8 cellular contexts compared by ENCODE assay signal in genomic region chr1:21270086-21270689, GRCh38. TPM values are rescaled to one million over a fixed set of nuclear protein-coding genes. Genes with fewer than 3 reads are reported as not detected.
A peak's percentile ranks its signal among the peaks of the same experiment; 100 is the strongest.
DNase-seq lines count a peak whose midpoint lies in the region; ATAC-seq, FAIRE-seq and TF ChIP-seq lines count a peak whose summit lies in the region.

No MANE protein-coding gene starts in this region.

- ATAC-seq in pancreas, result peak; percentile 55 to 75 (median 61)

- WGBS in pancreas, 2 donors, result 49 to 58% methylated on average over 9 of the region's 9 CpGs

- no peaks in the 10 kb centered on the region for H3K27me3 ChIP-seq in OCI-LY1 (ENCODE audit: insufficient read depth, low read length)
- H3K27me3 ChIP-seq in pancreas, result no peaks in the 10 kb centered on the region
- no peaks in the 10 kb centered on the region for H3K27me3 ChIP-seq in uterus

- no peak overlapping the region for H3K27ac ChIP-seq in OCI-LY1 (ENCODE audit: low read depth, low read length, poor library complexity, severe bottlenecking)
- peak overlapping the region in 2 of 4 donors; percentile 48 to 66 for H3K27ac ChIP-seq in pancreas
- H3K27ac ChIP-seq in uterus, result no peak overlapping the region

- no peaks in the 10 kb centered on the region for H3K9me2 ChIP-seq in OCI-LY1 (ENCODE audit: low read depth, low read length)

- no peak overlapping the region for H2AFZ ChIP-seq in OCI-LY1 (ENCODE audit: low read length)

- H3K79me2 ChIP-seq in OCI-LY1 (ENCODE audit: insufficient read depth, low read length), result no peaks in the 10 kb centered on the region

- peaks cover 47% of the 10 kb centered on the region for H3K36me3 ChIP-seq in OCI-LY1 (ENCODE audit: insufficient read depth, low read length)
- peaks cover 0 to 6% (median 0%) of the 10 kb centered on the region in 3 donors for H3K36me3 ChIP-seq in pancreas
- H3K36me3 ChIP-seq in uterus, result no peaks in the 10 kb centered on the region

- H3K4me2 ChIP-seq in OCI-LY1 (ENCODE audit: low read length), result no peak overlapping the region

- H3K9ac ChIP-seq in OCI-LY1 (ENCODE audit: low read length), result no peak overlapping the region

- intact Hi-C loops in pancreas (cut with DNase I) (loop anchor here in 1 of 3 donors (10.0 kb wide), 1 partner anchor 55 kb away; no protein-coding TSS in a partner anchor), uterus (cut with DNase I; ENCODE audit: low total_unique reads) (no loop called here)

- peak; percentile 36 for FAIRE-seq in GM12892 (lab: Jason Lieb, UNC)
- FAIRE-seq in pancreas (lab: Jason Lieb, UNC), result no peak

- TF ChIP-seq POLR2A in GM12892 (IDR thresholded peaks at IDR 0.05; ENCODE audit: low read depth, low read length), result no peak
- no peak for TF ChIP-seq POLR2A in uterus (IDR thresholded peaks at IDR 0.05)

- TF ChIP-seq CTCF in OCI-LY1 (IDR thresholded peaks at IDR 0.05; ENCODE audit: low read length) (peak; percentile 100), fibroblast of pulmonary artery (IDR thresholded peaks at IDR 0.05; ENCODE audit: low read length, missing control alignments) (peak; percentile 99), pancreas (IDR thresholded peaks at IDR 0.05) (peak; percentile 63 to 75 (median 70)), uterus (IDR thresholded peaks at IDR 0.05) (peak; percentile 63 to 84 (median 68))

- H3K4me1 ChIP-seq in OCI-LY1 (ENCODE audit: insufficient read depth, low read length, severe bottlenecking) (no peaks in the 10 kb centered on the region), pancreas (peaks cover 29 to 58% (median 43%) of the 10 kb centered on the region in 3 donors), uterus (no peaks in the 10 kb centered on the region)

- H3K4me3 ChIP-seq in OCI-LY1 (ENCODE audit: low read depth, low read length, poor library complexity, severe bottlenecking) (no peak overlapping the region), fibroblast of pulmonary artery (replicated peaks; ENCODE audit: low read depth, low read length) (no peak overlapping the region), pancreas (no peak overlapping the region), uterus (no peak overlapping the region)

- DNase-seq in A172 (ENCODE audit: low spot score) (peak; percentile 30), GM12892 (ENCODE audit: insufficient read length) (peak; percentile 71), activated T-cell treated with anti-CD3 and anti-CD28 coated beads for 48 hours (ENCODE audit: low read depth) (peak; percentile 80), fibroblast of pulmonary artery (ENCODE audit: low read depth) (peak; percentile 69), pancreas (peak; percentile 65 to 94 (median 83)), uterus (peak; percentile 70 to 71), globus pallidus (ENCODE audit: low spot score) (no peak)

- H3F3A ChIP-seq in OCI-LY1 (ENCODE audit: insufficient read depth, low read length), result no peaks in the 10 kb centered on the region

- peaks cover 4% of the 10 kb centered on the region; the same call in 1 of the 2 replicates for H3K9me3 ChIP-seq in OCI-LY1 (ENCODE audit: low read length)
- H3K9me3 ChIP-seq in pancreas, result no peaks in the 10 kb centered on the region
- H3K9me3 ChIP-seq in uterus, result no peaks in the 10 kb centered on the region

- no peaks in the 10 kb centered on the region for H4K20me1 ChIP-seq in OCI-LY1 (ENCODE audit: insufficient read depth, low read length)

RNA-seq across cellular contexts. Expression of gene ECE1, which starts 20.1 kb away (rescaled TPM):
- 65.8 and 66.3 TPM in 2 replicates for total RNA-seq in A172 (2014; rRNA removed; shearing (Covaris generic))
- polyA plus RNA-seq in GM12892 (2012; ENCODE audit: missing spikeins), result 16.7 TPM
- total RNA-seq in pancreas (100 to 1,000 TPM in 2 of 6 donors, 10 to 100 TPM in 4; 68.4 to 141 (median 89.1) TPM), uterus (100 to 1,000 TPM in 1 of 4 donors, 10 to 100 TPM in 3; 45.6 to 175 (median 59.1) TPM)
- polyA plus RNA-seq in pancreas, result 10 to 100 TPM; 38.1 to 59.8 TPM
